In genomic region chr2:8270699-8271098, GRCh38 we compare ENCODE assay signal across 8 cellular contexts.
"Had no signal": no experiment of that assay in that cellular context is flagged by ENCODE, and none has a peak within 500 bp of the region (broad histone marks: within the 10 kb centered on the region; RNA-seq: fewer than 3 reads in every experiment).

No MANE protein-coding gene starts in this region.

- H3K4me3 Mint-ChIP-seq: GM23338, H9 had no signal

- H3K4me3 ChIP-seq: GM23338, K562 had no signal

- ATAC-seq: GM23338, K562 had no signal

- H3K27ac Mint-ChIP-seq: GM23338, H9 had no signal

- DNase-seq: H9, HCEC 1CT, IMR-90 had no signal

- H3K9me3 Mint-ChIP-seq: GM23338, H9 had no signal

- H2AFZ ChIP-seq: GM23338 had no signal

- H3K4me2 ChIP-seq: GM23338 had no signal

- FAIRE-seq: H1, H54, K562 had no signal

- H3K27ac ChIP-seq: HL-60 had no signal
